32 cellular contexts compared by ENCODE assay signal in genomic region chr10:133098426-133099124, GRCh38. TPM values are rescaled to one million over a fixed set of nuclear protein-coding genes. Genes with fewer than 3 reads are reported as not detected.
DNase-seq lines count a peak whose midpoint lies in the region; ATAC-seq, FAIRE-seq and TF ChIP-seq lines count a peak whose summit lies in the region.
"Had no signal": no experiment of that assay in that cellular context is flagged by ENCODE, and none has a peak within 500 bp of the region (broad histone marks: within the 10 kb centered on the region; RNA-seq: fewer than 3 reads in every experiment).

No MANE protein-coding gene starts in this region.

- no peak overlapping the region for H3K27ac ChIP-seq in PC-3 (ENCODE audit: low read length)
- no peak overlapping the region for H3K27ac ChIP-seq in H1 (ENCODE audit: low read depth, low read length)
- H3K27ac ChIP-seq in neuronal stem cell (replicated peaks; ENCODE audit: low read length) = no peak overlapping the region
- H3K27ac ChIP-seq: A549; BLaER1 treated with 17β-estradiol and CSF1 and Interleukin-3, amounts not matched to agents 10 nM and 100 nM had no signal

- BruUV-seq in PC-3 (replicated peaks; lab: Mats Ljungman, UMichigan) = no TSS peak

- H4K20me1 ChIP-seq in PC-3 (ENCODE audit: low read length) = no peaks in the 10 kb centered on the region
- peaks cover 0 to 3% of the 10 kb centered on the region in 2 experiments for H4K20me1 ChIP-seq in H1 (replicated peaks in 1 of 2; ENCODE audit: control insufficient read depth in 1 of 2, insufficient read depth in 2 of 2, low read length in 2 of 2)

- H3K9me3 ChIP-seq in PC-3 (ENCODE audit: low read length) (no peaks in the 10 kb centered on the region), H1 (ENCODE audit: insufficient read depth in 2 of 2, low read depth in 1 of 2, low read length in 1 of 2) (no peaks in the 10 kb centered on the region), neuronal stem cell (replicated peaks in 1 of 2; ENCODE audit: control insufficient read depth in 2 of 2, insufficient read depth in 1 of 2, low read depth in 1 of 2, low read length in 2 of 2) (no peaks in the 10 kb centered on the region)
- H3K9me3 ChIP-seq: A549; BLaER1 treated with 17β-estradiol and CSF1 and Interleukin-3, amounts not matched to agents 10 nM and 100 nM; Caco-2; HAP-1 had no signal

- H3K23me2 ChIP-seq in H1 (ENCODE audit: low read depth, low read length) = no peaks in the 10 kb centered on the region; the same call in 1 of the 2 replicates

- intact Hi-C loops in PC-3 (cut with micrococcal nuclease) = no loop called here

- no peak for ATAC-seq in PC-3
- no peak for ATAC-seq in GM21737 (IDR thresholded peaks at IDR 0.05; ENCODE audit: unreplicated experiment)
- ATAC-seq: A549; CD8-positive, alpha-beta T cell; GM12878 had no signal

- CTCF ChIA-PET in HEK293T (lab: Yijun Ruan, JAX) (no interaction called here), PC-3 (lab: Charles Lee) (no interaction called here), H1 (lab: Charles Lee; ENCODE audit: partially characterized antibody) (interaction anchor here (0.8 to 4.2 kb wide), 15 partner anchors 8 to 196 kb away, joined by 3 to 27 read pairs (median 4); partner anchors contain the start of gene ADGRA1)

- TF ChIP-seq CTCF in PC-3 (conservative IDR thresholded peaks at IDR 0.05; ENCODE audit: low read depth, low read length) (0 out of 2 replicates have a peak, but pooled peaks have one; percentile 29), H1 (IDR thresholded peaks at IDR 0.05; ENCODE audit: control extremely low read depth in 1 of 3, insufficient read depth in 1 of 3, low read depth in 1 of 3, low read length in 3 of 3) (peak in 2 of 3 experiments; percentile 36 to 55; a peak in 3 of 4 replicates)

- H2BK120ac ChIP-seq in H1 (replicated peaks; ENCODE audit: low read depth, low read length) = no peak overlapping the region
- H2BK120ac ChIP-seq in neuronal stem cell (ENCODE audit: low read depth, low read length) = peak overlapping the region; percentile 47

- H2BK15ac ChIP-seq in H1 (ENCODE audit: low read length) = no peak overlapping the region
- peak overlapping the region; percentile 49 for H2BK15ac ChIP-seq in neuronal stem cell (ENCODE audit: low read length)

- H3K27me3 ChIP-seq in PC-3 (ENCODE audit: low read length) = peaks cover 52% of the 10 kb centered on the region
- no peaks in the 10 kb centered on the region for H3K27me3 ChIP-seq in H1 (replicated peaks in 1 of 4; ENCODE audit: control insufficient read depth in 3 of 4, extremely low read depth in 1 of 4, insufficient read depth in 3 of 4, low read length in 3 of 4)
- peaks cover 0 to 62% (median 0%) of the 10 kb centered on the region in 3 experiments for H3K27me3 ChIP-seq in neuronal stem cell (ENCODE audit: control insufficient read depth in 3 of 3, insufficient read depth in 3 of 3, low read depth in 1 of 3, low read length in 3 of 3)

- H2BK20ac ChIP-seq in H1 (ENCODE audit: low read length) = no peak overlapping the region

- no peaks in the 10 kb centered on the region for H3K79me2 ChIP-seq in PC-3 (ENCODE audit: low read length)
- no peaks in the 10 kb centered on the region for H3K79me2 ChIP-seq in H1 (ENCODE audit: control insufficient read depth in 1 of 2, insufficient read depth in 2 of 2, low read length in 2 of 2)

- H3K18ac ChIP-seq in H1 (ENCODE audit: extremely low read depth, low read length) (no peak overlapping the region), neuronal stem cell (ENCODE audit: low read length) (peak overlapping the region; percentile 59)

- H3F3A ChIP-seq in PC-3 (ENCODE audit: low read length, unreplicated experiment) = no peaks in the 10 kb centered on the region

- no peaks in the 10 kb centered on the region for H3K9me2 ChIP-seq in PC-3 (replicated peaks; ENCODE audit: low read length)

- H3K79me1 ChIP-seq in H1 (ENCODE audit: low read depth, low read length) (no peaks in the 10 kb centered on the region), neuronal stem cell (ENCODE audit: low read depth, low read length) (peaks cover 5% of the 10 kb centered on the region)

- H3K36me3 ChIP-seq in PC-3 (ENCODE audit: low read depth, low read length) = no peaks in the 10 kb centered on the region
- H3K36me3 ChIP-seq in H1 (ENCODE audit: control insufficient read depth in 2 of 4, insufficient read depth in 4 of 4, low read length in 3 of 4) = no peaks in the 10 kb centered on the region
- no peaks in the 10 kb centered on the region for H3K36me3 ChIP-seq in neuronal stem cell (replicated peaks in 1 of 2; ENCODE audit: control insufficient read depth in 2 of 2, insufficient read depth in 2 of 2, low read length in 2 of 2)
- H3K36me3 ChIP-seq: BLaER1 treated with 17β-estradiol and CSF1 and Interleukin-3, amounts not matched to agents 10 nM and 100 nM; HAP-1 had no signal

- TF ChIP-seq EP300 in H1 (IDR thresholded peaks at IDR 0.05; ENCODE audit: borderline replicate concordance in 1 of 2, low read depth in 2 of 2, low read length in 2 of 2) = no peak

- H2AFZ ChIP-seq in PC-3 (ENCODE audit: low read length) (no peak overlapping the region), H1 (ENCODE audit: low read length) (no peak overlapping the region), neuronal stem cell (ENCODE audit: low read length) (no peak overlapping the region)

- no peak overlapping the region for H2BK5ac ChIP-seq in H1 (ENCODE audit: low read depth, low read length)
- H2BK5ac ChIP-seq in neuronal stem cell (ENCODE audit: low read length) = no peak overlapping the region

- TF ChIP-seq POLR2A in H1 (IDR thresholded peaks at IDR 0.05; ENCODE audit: control extremely low read depth in 1 of 2, low read depth in 2 of 2, low read length in 2 of 2) = no peak

- no peak overlapping the region for H3K14ac ChIP-seq in H1 (ENCODE audit: insufficient read length)
- no peak overlapping the region for H3K14ac ChIP-seq in neuronal stem cell (ENCODE audit: low read length)

- WGBS in H1 (ENCODE audit: extremely low coverage in 1 of 2, insufficient coverage in 1 of 2, insufficient read length in 1 of 2, insufficient replicate concordance in 2 of 2, low coverage in 1 of 2, low lambda C conversion rate in 2 of 2, missing lambda C conversion rate in 1 of 2), 2 experiments = 89% methylated on average over 39 of the region's 44 CpGs; no CpG with 5 or more reads in 1 of the 2 experiments
- no CpG with 5 or more reads among the region's 44 CpGs for WGBS in neuronal stem cell (ENCODE audit: extremely low coverage in 2 of 2, insufficient read length in 2 of 2, insufficient replicate concordance in 1 of 2), 2 donors

- H3K23ac ChIP-seq in H1 (ENCODE audit: insufficient read length) = no peak overlapping the region
- no peak overlapping the region for H3K23ac ChIP-seq in neuronal stem cell (ENCODE audit: low read depth, low read length, poor library complexity)

- no peak for FAIRE-seq in H1 (lab: Jason Lieb, UNC)
- FAIRE-seq: A549, G401.6, GM12878, GM19239 had no signal

- H3K4ac ChIP-seq in H1 (replicated peaks; ENCODE audit: insufficient read length, low read depth, low read length) (no peak overlapping the region), neuronal stem cell (ENCODE audit: low read length) (peak overlapping the region; percentile 66)

- H2AK5ac ChIP-seq in H1 (ENCODE audit: low read depth, low read length) = 0 out of 2 replicates have a peak overlapping the region, but pooled peaks have one; percentile 8
- peak overlapping the region; percentile 74 for H2AK5ac ChIP-seq in neuronal stem cell (ENCODE audit: low read depth, low read length)

- H4K5ac ChIP-seq in H1 (ENCODE audit: insufficient read length, low read depth, low read length) = no peak overlapping the region

- H4K91ac ChIP-seq in H1 (replicated peaks; ENCODE audit: insufficient read length, low read length) (no peak overlapping the region), neuronal stem cell (ENCODE audit: low read depth, low read length, poor library complexity) (no peak overlapping the region)

- H3K4me1 ChIP-seq in PC-3 (ENCODE audit: insufficient read depth, low read length) (no peaks in the 10 kb centered on the region), H1 (replicated peaks in 1 of 4; ENCODE audit: control insufficient read depth in 3 of 4, insufficient read depth in 4 of 4, low read length in 3 of 4) (peaks cover 5 to 23% (median 17%) of the 10 kb centered on the region in 4 experiments), neuronal stem cell (ENCODE audit: control insufficient read depth in 2 of 2, insufficient read depth in 1 of 2, low read depth in 1 of 2, low read length in 2 of 2) (peaks cover 15 to 19% of the 10 kb centered on the region in 2 donors)
- H3K4me1 ChIP-seq: A549, Caco-2 had no signal

- H3K4me3 ChIP-seq in PC-3 (ENCODE audit: low read length) (no peak overlapping the region), H1 (ENCODE audit: extremely low read depth in 1 of 4, insufficient read depth in 2 of 4, low read depth in 3 of 4, low read length in 4 of 4) (no peak overlapping the region), neuronal stem cell (ENCODE audit: low read length in 2 of 2) (no peak overlapping the region)
- H3K4me3 ChIP-seq: A549; BLaER1 treated with 17β-estradiol and CSF1 and Interleukin-3, amounts not matched to agents 10 nM and 100 nM; GM12878; HAP-1 had no signal

- POLR2A ChIA-PET in HEK293T (lab: Yijun Ruan, JAX) (no interaction called here), PC-3 (lab: Charles Lee; ENCODE audit: unreplicated experiment) (no interaction called here), H1 (lab: Charles Lee; ENCODE audit: partially characterized antibody) (no interaction called here)

- H4K8ac ChIP-seq in H1 (ENCODE audit: extremely low read depth, insufficient read depth, low read length) (no peak overlapping the region; the same call in 1 of the 2 replicates), neuronal stem cell (ENCODE audit: low read depth, low read length) (no peak overlapping the region)

- TF ChIP-seq RAD21 in H1 (IDR thresholded peaks at IDR 0.05 in 1 of 2, conservative IDR thresholded peaks at IDR 0.05 in 1 of 2; ENCODE audit: low read depth in 2 of 2, low read length in 2 of 2) = peak; percentile 15 to 38; a peak in 1 of 4 replicates

- no peak overlapping the region for H3K56ac ChIP-seq in H1 (replicated peaks; ENCODE audit: insufficient read length, low read depth, low read length)

- H2BK12ac ChIP-seq in H1 (ENCODE audit: low read depth, low read length) = 0 out of 2 replicates have a peak overlapping the region, but pooled peaks have one; percentile 3
- H2BK12ac ChIP-seq in neuronal stem cell (ENCODE audit: low read length) = no peak overlapping the region

- DNase-seq in HEK293T (ENCODE audit: extremely low spot score) (no peak), PC-3 (no peak), H1 (ENCODE audit: low read depth in 1 of 2, low spot score in 2 of 2) (no peak), neuronal stem cell (ENCODE audit: low spot score) (no peak), SHP77 (lab: John Stamatoyannopoulos, UW) (no peak), NCI-H226 (no peak)
- DNase-seq: AML-193; Caco-2; CD8-positive, alpha-beta T cell; Karpas-422; MV-4-11; NCI-H1105 treated with DMSO at 0.1 percent for 48 hours; NCI-H146; NCI-H1930; NCI-H2107; NCI-H446; NCI-H524 treated with DMSO at 0.1 percent for 48 hours; NCI-H82; NK-92 treated with Interleukin-12 subunit alpha and Interleukin-12 subunit beta, amount 100 ng/mL, for 24 hours; Right ventricle myocardium superior; RPMI8226; T-helper 1 cell had no signal

- H3K9ac ChIP-seq in PC-3 (ENCODE audit: low read length) (no peak overlapping the region), H1 (replicated peaks in 1 of 4; ENCODE audit: extremely low read depth in 1 of 4, low read depth in 3 of 4, low read length in 3 of 4) (no peak overlapping the region), neuronal stem cell (ENCODE audit: low read depth, low read length, poor library complexity) (peak overlapping the region; percentile 44)
- H3K9ac ChIP-seq: BLaER1 treated with 17β-estradiol and CSF1 and Interleukin-3, amounts not matched to agents 10 nM and 100 nM had no signal

- H3K4me2 ChIP-seq in PC-3 (ENCODE audit: low read length) (no peak overlapping the region), H1 (ENCODE audit: insufficient read depth in 1 of 2, low read depth in 2 of 2, low read length in 2 of 2) (no peak overlapping the region), neuronal stem cell (ENCODE audit: insufficient read depth, low read length, poor library complexity, severe bottlenecking) (no peak overlapping the region)
- H3K4me2 ChIP-seq: A549; BLaER1 treated with 17β-estradiol and CSF1 and Interleukin-3, amounts not matched to agents 10 nM and 100 nM had no signal

RNA-seq across cellular contexts. Expression of gene ADGRA1, which starts 10.9 kb away (rescaled TPM):
- total RNA-seq in PC-3 (2014; rRNA removed) = not detected in 2 replicates
- 0.08 and 0.17 TPM in 2 replicates for total RNA-seq in H1 (2021; fragmentation: NEBNext Ultra II Directional; extraction: Animal tissue kit (Norgen Biotek cat#: 25700))
- polyA plus RNA-seq in H1 (2011; rRNA removed) = 0.21 and 0.24 TPM in 2 replicates
- 0.18 TPM for polyA plus RNA-seq in H1 (2011; cell fraction: cytosol; rRNA removed)
- polyA plus RNA-seq in H1 (2011; cell fraction: nucleus; rRNA removed) = 0.19 TPM
- 0.14 to 0.27 TPM (median 0.23 TPM) in 4 replicates for polyA plus RNA-seq in H1 (2012, experiment 1 of 2)
- 0.13 TPM for polyA plus RNA-seq in H1 (2012, experiment 2 of 2)
- polyA plus RNA-seq in H1 (2013, experiment 1 of 2) = 0.06 TPM
- 0.09 TPM for polyA plus RNA-seq in H1 (2013, experiment 2 of 2)
- polyA minus RNA-seq in H1 (2011; rRNA and poly(A)+ RNA removed) = 0.07 and 0.09 TPM in 2 replicates
- polyA minus RNA-seq in H1 (2011; cell fraction: cytosol; rRNA and poly(A)+ RNA removed) = 0.59 TPM
- polyA minus RNA-seq in H1 (2011; cell fraction: nucleus; rRNA and poly(A)+ RNA removed) = 0.30 TPM
- 0.08 TPM for polyA plus RNA-seq in neuronal stem cell (2013, experiment 1 of 2)
- polyA plus RNA-seq in neuronal stem cell (2013, experiment 2 of 2) = 0.07 TPM
- total RNA-seq: Caco-2; CD8-positive, alpha-beta T cell; GM12878; MCF 10A; Right ventricle myocardium superior; SK-MEL-5 had no signal
- polyA plus RNA-seq: A549, GM12878, IgD-negative memory B cell had no signal
